Comparison of ENCODE assay signal across 25 cellular contexts in genomic region chr11:2002042-2002776, GRCh38. TPM values are rescaled to one million over a fixed set of nuclear protein-coding genes. Genes with fewer than 3 reads are reported as not detected.
DNase-seq lines count a peak whose midpoint lies in the region; ATAC-seq and TF ChIP-seq lines count a peak whose summit lies in the region.
"Had no signal": no experiment of that assay in that cellular context is flagged by ENCODE, and none has a peak within 500 bp of the region (broad histone marks: within the 10 kb centered on the region; RNA-seq: fewer than 3 reads in every experiment).

No MANE protein-coding gene starts in this region.

- H3K36me3 ChIP-seq in lower lobe of right lung, result no peaks in the 10 kb centered on the region
- H3K36me3 ChIP-seq: heart right ventricle, left ventricle myocardium inferior had no signal

- no peaks in the 10 kb centered on the region for H3K9me3 Mint-ChIP-seq in stimulated activated naive CD8-positive, alpha-beta T cell treated with anti-CD3 and anti-CD28 coated beads, Interleukin-15, amount 100 ng/mL, for 72 hours
- H3K9me3 Mint-ChIP-seq in activated B cell treated with CpG ODN at 0.5 μM for 24 hours, result no peaks in the 10 kb centered on the region
- H3K9me3 Mint-ChIP-seq: activated CD4-positive, alpha-beta T cell treated with anti-CD3 and anti-CD28 coated beads, Interleukin-2, amount 10 ng/mL, durations not matched to agents 7 days and 5 days had no signal

- POLR2A ChIA-PET in activated B cell treated with CpG ODN at 0.5 μM for 24 hours (lab: Charles Lee), result interaction anchor here (1.5 kb wide), 1 partner anchor 308 kb away, joined by 10 read pairs; no protein-coding TSS in a partner anchor

- H3K4me1 Mint-ChIP-seq in stimulated activated naive CD8-positive, alpha-beta T cell treated with anti-CD3 and anti-CD28 coated beads, Interleukin-15, amount 100 ng/mL, for 72 hours, result no peaks in the 10 kb centered on the region
- no peaks in the 10 kb centered on the region for H3K4me1 Mint-ChIP-seq in activated B cell treated with CpG ODN at 0.5 μM for 24 hours
- H3K4me1 Mint-ChIP-seq: activated CD4-positive, alpha-beta T cell treated with anti-CD3 and anti-CD28 coated beads, Interleukin-2, amount 10 ng/mL, durations not matched to agents 7 days and 5 days had no signal

- no peaks in the 10 kb centered on the region for H3K27me3 ChIP-seq in lower lobe of right lung (ENCODE audit: low read depth)
- H3K27me3 ChIP-seq: heart right ventricle had no signal

- H3K4me3 ChIP-seq in lower lobe of right lung, result no peak overlapping the region
- H3K4me3 ChIP-seq: heart right ventricle, left ventricle myocardium inferior, PC-9, smooth muscle cell had no signal

- CTCF ChIA-PET in activated B cell treated with CpG ODN at 0.5 μM for 24 hours (lab: Charles Lee), result interaction anchor here (0.6 to 4.1 kb wide), 7 partner anchors 21 to 349 kb away, joined by 3 to 114 read pairs (median 10); partner anchors contain the start of gene SYT8

- H3K36me3 Mint-ChIP-seq in activated B cell treated with CpG ODN at 0.5 μM for 24 hours (ENCODE audit: low read depth), result no peaks in the 10 kb centered on the region

- H3K4me1 ChIP-seq in lower lobe of right lung, result no peaks in the 10 kb centered on the region
- H3K4me1 ChIP-seq: heart right ventricle, left ventricle myocardium inferior had no signal

- H3K9me3 ChIP-seq in lower lobe of right lung, result no peaks in the 10 kb centered on the region
- H3K9me3 ChIP-seq: heart right ventricle, left ventricle myocardium inferior had no signal

- TF ChIP-seq CTCF in activated B cell treated with CpG ODN at 0.5 μM for 24 hours (IDR thresholded peaks at IDR 0.05) (no peak), lower lobe of right lung (IDR thresholded peaks at IDR 0.05) (no peak)

- no peak overlapping the region for H3K27ac Mint-ChIP-seq in stimulated activated naive CD8-positive, alpha-beta T cell treated with anti-CD3 and anti-CD28 coated beads, Interleukin-15, amount 100 ng/mL, for 72 hours
- no peak overlapping the region for H3K27ac Mint-ChIP-seq in activated B cell treated with CpG ODN at 0.5 μM for 24 hours
- H3K27ac Mint-ChIP-seq: activated CD4-positive, alpha-beta T cell treated with anti-CD3 and anti-CD28 coated beads, Interleukin-2, amount 10 ng/mL, durations not matched to agents 7 days and 5 days had no signal

- DNase-seq in stimulated activated naive CD8-positive, alpha-beta T cell treated with anti-CD3 and anti-CD28 coated beads, Interleukin-15, amount 100 ng/mL, for 72 hours, result no peak
- DNase-seq in stimulated activated naive CD8-positive, alpha-beta T cell treated with anti-CD3 and anti-CD28 coated beads, Interleukin-15, Interleukin-2, amounts not matched to agents 100 U/mL and 50 U/mL, for 24 hours, result no peak
- DNase-seq in activated B cell treated with CpG ODN at 0.5 μM for 24 hours (no peak), lower lobe of right lung (no peak), C1 segment of cervical spinal cord (lab: John Stamatoyannopoulos, UW) (no peak), NCI-H82 treated with DMSO at 0.1 percent for 48 hours (lab: John Stamatoyannopoulos, UW; ENCODE audit: unreplicated experiment) (no peak), NCI-H2107 treated with DMSO at 0.1 percent for 48 hours (lab: John Stamatoyannopoulos, UW; ENCODE audit: unreplicated experiment) (no peak), CD1c-positive myeloid dendritic cell (ENCODE audit: extremely low spot score) (no peak)
- DNase-seq: activated CD4-positive, alpha-beta T cell treated with anti-CD3 and anti-CD28 coated beads, Interleukin-2, amount 10 ng/mL, durations not matched to agents 7 days and 5 days; caudate nucleus; DMS79; erythroblast; foreskin fibroblast; GOT3; heart right ventricle; left ventricle myocardium inferior; NCI-H1105 treated with DMSO at 0.1 percent for 48 hours; NCI-H2029 treated with DMSO at 0.1 percent for 48 hours; NCI-H446; PC-9; SIG-M5; stimulated activated naive CD4-positive, alpha-beta T cell had no signal

- H3K4me3 Mint-ChIP-seq in stimulated activated naive CD8-positive, alpha-beta T cell treated with anti-CD3 and anti-CD28 coated beads, Interleukin-15, amount 100 ng/mL, for 72 hours, result no peak overlapping the region
- H3K4me3 Mint-ChIP-seq in activated B cell treated with CpG ODN at 0.5 μM for 24 hours, result no peak overlapping the region
- H3K4me3 Mint-ChIP-seq: activated CD4-positive, alpha-beta T cell treated with anti-CD3 and anti-CD28 coated beads, Interleukin-2, amount 10 ng/mL, durations not matched to agents 7 days and 5 days had no signal

- no peak overlapping the region for H3K27ac ChIP-seq in lower lobe of right lung
- H3K27ac ChIP-seq: heart right ventricle, left ventricle myocardium inferior, PC-9 had no signal

- H3K27me3 Mint-ChIP-seq in stimulated activated naive CD8-positive, alpha-beta T cell treated with anti-CD3 and anti-CD28 coated beads, Interleukin-15, amount 100 ng/mL, for 72 hours, result no peaks in the 10 kb centered on the region
- H3K27me3 Mint-ChIP-seq in activated B cell treated with CpG ODN at 0.5 μM for 24 hours, result no peaks in the 10 kb centered on the region
- H3K27me3 Mint-ChIP-seq: activated CD4-positive, alpha-beta T cell treated with anti-CD3 and anti-CD28 coated beads, Interleukin-2, amount 10 ng/mL, durations not matched to agents 7 days and 5 days had no signal

- intact Hi-C loops in activated B cell treated with CpG ODN at 0.5 μM for 24 hours (cut with micrococcal nuclease), result no loop called here
- intact Hi-C loops in lower lobe of right lung (cut with DNase I), result no loop called here

- peak; percentile 55 for ATAC-seq in stimulated activated naive CD8-positive, alpha-beta T cell treated with anti-CD3 and anti-CD28 coated beads, Interleukin-15, amount 100 ng/mL, for 72 hours
- ATAC-seq in stimulated activated naive CD8-positive, alpha-beta T cell treated with anti-CD3 and anti-CD28 coated beads, Interleukin-15, Interleukin-2, amounts not matched to agents 100 U/mL and 50 U/mL, for 24 hours, result no peak
- ATAC-seq in activated B cell treated with CpG ODN at 0.5 μM for 24 hours (ENCODE audit: low read depth), result peak; percentile 55
- peak; percentile 42 to 55 for ATAC-seq in lower lobe of right lung

RNA-seq across cellular contexts. Expression of gene H19, which starts 4.6 kb away (rescaled TPM):
- total RNA-seq in activated B cell treated with CpG ODN at 0.5 μM for 24 hours (not detected in 2 replicates), lower lobe of right lung (87.6 TPM)
- total RNA-seq: activated CD4-positive, alpha-beta T cell treated with anti-CD3 and anti-CD28 coated beads, Interleukin-2, amount 10 ng/mL, durations not matched to agents 7 days and 5 days; mononuclear cell; T-helper 1 cell treated with Interleukin-12 subunit alpha and Interleukin-12 subunit beta and Interleukin-4 antibody, amounts not matched to agents 30 ng/mL and 1 ng/mL, for 36 hours had no signal

RNA-seq across cellular contexts. Expression of gene MRPL23, which starts 55.1 kb away (rescaled TPM):
- total RNA-seq in activated B cell treated with CpG ODN at 0.5 μM for 24 hours (89.8 and 95.0 TPM in 2 replicates), lower lobe of right lung (59.2 TPM)

Comparison
In these comparisons a context has a peak if more than half of its experiments do, and no peak if none do; other contexts are left out.
1. RNA of gene H19, which starts 4.6 kb away (total RNA-seq): 87.6 TPM in lower lobe of right lung (single experiment); not detected in activated B cell treated with CpG ODN at 0.5 μM for 24 hours; every median in the first group is over 10 times any median in the second.